In the genomic region with DNA sequence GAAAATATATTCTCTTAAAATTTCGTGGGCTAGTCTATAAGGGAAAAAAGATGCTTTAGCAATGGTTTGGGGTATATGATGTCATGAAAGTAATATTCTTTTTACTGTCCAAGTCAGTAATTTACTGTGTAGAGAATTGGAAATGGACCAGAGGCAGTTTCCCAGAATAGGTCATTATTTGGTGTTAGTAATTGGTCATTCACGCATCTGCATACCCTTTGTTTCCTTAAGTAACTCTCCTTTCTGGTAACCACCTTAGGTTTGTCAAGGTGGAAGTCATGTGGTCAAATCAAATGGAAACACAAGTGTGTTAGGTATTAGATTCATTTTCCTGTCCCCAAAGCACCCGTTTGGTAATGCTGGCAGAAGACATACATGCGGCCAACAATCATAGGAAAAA, we compare ENCODE assay signal across 26 cellular contexts.
"Had no signal": no experiment of that assay in that cellular context is flagged by ENCODE, and none has a peak within 500 bp of the region (broad histone marks: within the 10 kb centered on the region; RNA-seq: fewer than 3 reads in every experiment).

No MANE protein-coding gene starts in this region.

- H3K27ac ChIP-seq: adrenal gland, coronary artery, esophagus squamous epithelium, gastrocnemius medialis, left lung, tibial artery had no signal

- H3K9me3 ChIP-seq: adrenal gland, esophagus squamous epithelium, gastrocnemius medialis, left lung, tibial artery had no signal

- H3K4me1 ChIP-seq: tibial artery had no signal

- DNase-seq: activated CD4-positive, alpha-beta memory T cell treated with anti-CD3 and anti-CD28 coated beads, Interleukin-2, amount 10 ng/mL, durations not matched to agents 7 days and 5 days; activated CD4-positive, alpha-beta T cell treated with anti-CD3 and anti-CD28 coated beads, Interleukin-2, amount 10 ng/mL, durations not matched to agents 24 days and 14 days; activated gamma-delta T cell treated with Interleukin-2 at 50 U/mL for 16 hours; adrenal gland; cerebellar nuclear complex; esophagus squamous epithelium; gastrocnemius medialis; hippocampal formation; kidney glomerular epithelial cell; left lung; natural killer cell; small intestine; stimulated activated CD4-positive, alpha-beta T cell treated with anti-CD3 and anti-CD28 coated beads, Interleukin-15, amount 100 ng/mL, for 24 hours; stimulated activated CD8-positive, alpha-beta memory T cell treated with anti-CD3 and anti-CD28 coated beads, Interleukin-4, amount 100 ng/mL, for 48 hours; stimulated activated naive CD4-positive, alpha-beta T cell; substantia nigra; T-helper 17 cell; tibial artery had no signal

- ATAC-seq: activated CD4-positive, CD25-positive, alpha-beta regulatory T cell treated with anti-CD3 and anti-CD28 coated beads, Interleukin-2, amount 50 U/mL, for 24 hours; gastrocnemius medialis; left lung; natural killer cell; sciatic nerve; T-helper 17 cell had no signal

- FAIRE-seq: bronchial epithelial cell, small intestine had no signal

- H3K9me3 Mint-ChIP-seq: activated CD4-positive, alpha-beta memory T cell treated with anti-CD3 and anti-CD28 coated beads, Interleukin-2, amount 10 ng/mL, durations not matched to agents 7 days and 5 days; activated CD4-positive, alpha-beta T cell treated with anti-CD3 and anti-CD28 coated beads, Interleukin-2, amount 10 ng/mL, durations not matched to agents 24 days and 14 days; activated naive CD4-positive, alpha-beta T cell treated with anti-CD3 and anti-CD28 coated beads, Interleukin-2, amount 50 U/mL, for 24 hours; activated T-helper 1 cell treated with anti-CD3 and anti-CD28 coated beads, Interleukin-12 subunit alpha, Interleukin-12 subunit beta, Interleukin-2, Interleukin-4 antibody, amounts not matched to agents 30 ng/mL and 10 ng/mL and 1 ng/mL, durations not matched to agents 14 hours and 24 hours and 36 hours; mesothelial cell of epicardium; natural killer cell had no signal

- H3K27ac Mint-ChIP-seq: activated CD4-positive, alpha-beta memory T cell treated with anti-CD3 and anti-CD28 coated beads, Interleukin-2, amount 10 ng/mL, durations not matched to agents 7 days and 5 days; activated CD4-positive, alpha-beta T cell treated with anti-CD3 and anti-CD28 coated beads, Interleukin-2, amount 10 ng/mL, durations not matched to agents 24 days and 14 days; activated naive CD4-positive, alpha-beta T cell treated with anti-CD3 and anti-CD28 coated beads, Interleukin-2, amount 50 U/mL, for 24 hours; activated T-helper 1 cell treated with anti-CD3 and anti-CD28 coated beads, Interleukin-12 subunit alpha, Interleukin-12 subunit beta, Interleukin-2, Interleukin-4 antibody, amounts not matched to agents 30 ng/mL and 10 ng/mL and 1 ng/mL, durations not matched to agents 14 hours and 24 hours and 36 hours; mesothelial cell of epicardium; natural killer cell; T-helper 17 cell had no signal

- H3K4me3 ChIP-seq: adrenal gland, coronary artery, esophagus squamous epithelium, gastrocnemius medialis, left lung, lung, tibial artery had no signal

- H3K27me3 ChIP-seq: adrenal gland, esophagus squamous epithelium, gastrocnemius medialis, left lung, tibial artery had no signal

- H3K27me3 Mint-ChIP-seq: activated CD4-positive, alpha-beta memory T cell treated with anti-CD3 and anti-CD28 coated beads, Interleukin-2, amount 10 ng/mL, durations not matched to agents 7 days and 5 days; activated CD4-positive, alpha-beta T cell treated with anti-CD3 and anti-CD28 coated beads, Interleukin-2, amount 10 ng/mL, durations not matched to agents 24 days and 14 days; activated naive CD4-positive, alpha-beta T cell treated with anti-CD3 and anti-CD28 coated beads, Interleukin-2, amount 50 U/mL, for 24 hours; T-helper 17 cell had no signal

- H3K4me3 Mint-ChIP-seq: activated CD4-positive, alpha-beta memory T cell treated with anti-CD3 and anti-CD28 coated beads, Interleukin-2, amount 10 ng/mL, durations not matched to agents 7 days and 5 days; activated CD4-positive, alpha-beta T cell treated with anti-CD3 and anti-CD28 coated beads, Interleukin-2, amount 10 ng/mL, durations not matched to agents 24 days and 14 days; activated naive CD4-positive, alpha-beta T cell treated with anti-CD3 and anti-CD28 coated beads, Interleukin-2, amount 50 U/mL, for 24 hours; activated T-helper 1 cell treated with anti-CD3 and anti-CD28 coated beads, Interleukin-12 subunit alpha, Interleukin-12 subunit beta, Interleukin-2, Interleukin-4 antibody, amounts not matched to agents 30 ng/mL and 10 ng/mL and 1 ng/mL, durations not matched to agents 14 hours and 24 hours and 36 hours; mesothelial cell of epicardium; natural killer cell; T-helper 17 cell had no signal
